ENCODE assay signal across 21 cellular contexts in the genomic region with DNA sequence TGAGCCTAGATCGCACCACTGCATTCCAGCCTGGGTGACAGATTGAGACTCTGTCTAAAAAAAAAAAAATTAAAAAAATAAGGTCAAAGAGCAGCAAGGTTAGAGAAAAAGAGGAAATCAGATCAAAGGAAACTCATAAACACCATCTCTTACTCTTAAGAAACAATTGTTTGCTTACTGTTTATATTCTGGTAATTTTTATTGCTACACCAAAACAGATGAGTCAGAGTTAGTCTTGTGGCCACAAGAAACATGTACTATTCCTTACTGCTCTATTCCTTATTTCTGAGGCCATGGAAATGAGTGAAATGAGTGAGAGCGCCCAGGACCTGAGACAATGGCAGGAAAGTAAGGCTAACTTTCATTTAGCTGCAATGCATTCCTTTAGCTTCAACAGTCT.
"Had no signal": no experiment of that assay in that cellular context is flagged by ENCODE, and none has a peak within 500 bp of the region (broad histone marks: within the 10 kb centered on the region; RNA-seq: fewer than 3 reads in every experiment).

No MANE protein-coding gene starts in this region.

- H3K27ac Mint-ChIP-seq: activated B cell treated with CpG ODN at 0.5 μM for 24 hours; activated CD8-positive, alpha-beta T cell treated with anti-CD3 and anti-CD28 coated beads for 36 hours; activated naive CD4-positive, alpha-beta T cell treated with anti-CD3 and anti-CD28 coated beads, Interleukin-2, amount 10 ng/mL, durations not matched to agents 7 days and 5 days; activated naive CD8-positive, alpha-beta T cell treated with anti-CD3 and anti-CD28 coated beads, Interleukin-2, amount 50 U/mL, for 24 hours; naive thymus-derived CD4-positive, alpha-beta T cell had no signal

- H3K36me3 ChIP-seq: brain microvascular endothelial cell, esophagus squamous epithelium, prostate gland, tibial artery, uterus had no signal

- H3K36me3 Mint-ChIP-seq: activated naive CD4-positive, alpha-beta T cell treated with anti-CD3 and anti-CD28 coated beads, Interleukin-2, amount 10 ng/mL, durations not matched to agents 7 days and 5 days; naive thymus-derived CD4-positive, alpha-beta T cell had no signal

- H3K9me3 Mint-ChIP-seq: activated B cell treated with CpG ODN at 0.5 μM for 24 hours; activated CD8-positive, alpha-beta T cell treated with anti-CD3 and anti-CD28 coated beads for 36 hours; activated naive CD4-positive, alpha-beta T cell treated with anti-CD3 and anti-CD28 coated beads, Interleukin-2, amount 10 ng/mL, durations not matched to agents 7 days and 5 days; activated naive CD8-positive, alpha-beta T cell treated with anti-CD3 and anti-CD28 coated beads, Interleukin-2, amount 50 U/mL, for 24 hours had no signal

- H3K4me3 ChIP-seq: esophagus squamous epithelium, hepatocyte, prostate gland, skin epidermis, tibial artery, uterus had no signal

- H3K79me2 ChIP-seq: hepatocyte had no signal

- H3K27me3 ChIP-seq: brain microvascular endothelial cell, esophagus squamous epithelium, foreskin keratinocyte, hepatocyte, tibial artery, uterus had no signal

- DNase-seq: activated B cell treated with CpG ODN at 0.5 μM for 24 hours; activated CD4-positive, alpha-beta T cell treated with anti-CD3 and anti-CD28 coated beads for 48 hours; activated CD8-positive, alpha-beta T cell treated with anti-CD3 and anti-CD28 coated beads for 36 hours; activated naive CD4-positive, alpha-beta T cell treated with anti-CD3 and anti-CD28 coated beads, Interleukin-2, amount 10 ng/mL, durations not matched to agents 7 days and 5 days; activated naive CD8-positive, alpha-beta T cell treated with anti-CD3 and anti-CD28 coated beads, Interleukin-2, amount 50 U/mL, for 24 hours; activated T-cell treated with anti-CD3 and anti-CD28 coated beads, Interleukin-2, amount 50 U/mL, for 1 hour; aorta; brain microvascular endothelial cell; cortex of kidney; esophagus squamous epithelium; foreskin keratinocyte; mesendoderm; naive thymus-derived CD4-positive, alpha-beta T cell; right cardiac atrium; stimulated activated naive CD8-positive, alpha-beta T cell treated with anti-CD3 and anti-CD28 coated beads, Interleukin-15, Interleukin-2, amounts not matched to agents 100 U/mL and 50 U/mL, for 24 hours; substantia nigra; tibial artery; uterus had no signal

- ATAC-seq: activated CD8-positive, alpha-beta T cell treated with anti-CD3 and anti-CD28 coated beads for 36 hours; activated naive CD8-positive, alpha-beta T cell treated with anti-CD3 and anti-CD28 coated beads, Interleukin-2, amount 50 U/mL, for 24 hours; foreskin keratinocyte; naive thymus-derived CD4-positive, alpha-beta T cell; right cardiac atrium; stimulated activated naive CD8-positive, alpha-beta T cell treated with anti-CD3 and anti-CD28 coated beads, Interleukin-15, Interleukin-2, amounts not matched to agents 100 U/mL and 50 U/mL, for 24 hours had no signal

- H3K9me3 ChIP-seq: esophagus squamous epithelium, prostate gland, tibial artery, uterus had no signal

- H2AFZ ChIP-seq: hepatocyte had no signal

- H3K27ac ChIP-seq: brain microvascular endothelial cell, esophagus squamous epithelium, foreskin keratinocyte, hepatocyte, prostate gland, skin epidermis, tibial artery, uterus had no signal

- H3K27me3 Mint-ChIP-seq: activated CD8-positive, alpha-beta T cell treated with anti-CD3 and anti-CD28 coated beads for 36 hours; activated naive CD4-positive, alpha-beta T cell treated with anti-CD3 and anti-CD28 coated beads, Interleukin-2, amount 10 ng/mL, durations not matched to agents 7 days and 5 days had no signal

- H3K4me1 ChIP-seq: esophagus squamous epithelium, foreskin keratinocyte, prostate gland, tibial artery, uterus had no signal

- H3K4me2 ChIP-seq: hepatocyte had no signal

- H3K4me1 Mint-ChIP-seq: activated B cell treated with CpG ODN at 0.5 μM for 24 hours; activated naive CD4-positive, alpha-beta T cell treated with anti-CD3 and anti-CD28 coated beads, Interleukin-2, amount 10 ng/mL, durations not matched to agents 7 days and 5 days; activated naive CD8-positive, alpha-beta T cell treated with anti-CD3 and anti-CD28 coated beads, Interleukin-2, amount 50 U/mL, for 24 hours; naive thymus-derived CD4-positive, alpha-beta T cell had no signal

- H3K4me3 Mint-ChIP-seq: activated B cell treated with CpG ODN at 0.5 μM for 24 hours; activated CD8-positive, alpha-beta T cell treated with anti-CD3 and anti-CD28 coated beads for 36 hours; activated naive CD4-positive, alpha-beta T cell treated with anti-CD3 and anti-CD28 coated beads, Interleukin-2, amount 10 ng/mL, durations not matched to agents 7 days and 5 days; activated naive CD8-positive, alpha-beta T cell treated with anti-CD3 and anti-CD28 coated beads, Interleukin-2, amount 50 U/mL, for 24 hours; naive thymus-derived CD4-positive, alpha-beta T cell had no signal
